In genomic region chr22:21951931-21952465, GRCh38 we compare ENCODE assay signal across 8 cellular contexts. TPM values are rescaled to one million over a fixed set of nuclear protein-coding genes. Genes with fewer than 3 reads are reported as not detected.
DNase-seq lines count a peak whose midpoint lies in the region; ATAC-seq and TF ChIP-seq lines count a peak whose summit lies in the region.

No MANE protein-coding gene starts in this region.

- no peak for TF ChIP-seq CTCF in KMS-11 (conservative IDR thresholded peaks at IDR 0.05; ENCODE audit: low read depth, low read length)
- no peak for TF ChIP-seq CTCF in omental fat pad (IDR thresholded peaks at IDR 0.05)

- H3K27ac ChIP-seq in KMS-11 = no peak overlapping the region

- H3K27me3 ChIP-seq in KMS-11 (ENCODE audit: insufficient read depth, low read depth) = no peaks in the 10 kb centered on the region; the same call in 1 of the 2 replicates

- ATAC-seq in omental fat pad (ENCODE audit: low FRiP score) = peak; percentile 20

- no peak overlapping the region; the same call in 1 of the 2 replicates for H3K9ac ChIP-seq in KMS-11

- no peaks in the 10 kb centered on the region for H3K79me2 ChIP-seq in KMS-11 (ENCODE audit: insufficient read depth, low read depth)

- H4K20me1 ChIP-seq in KMS-11 (ENCODE audit: insufficient read depth) = no peaks in the 10 kb centered on the region

- peak overlapping the region; percentile 34 for H3K4me2 ChIP-seq in KMS-11

- no peaks in the 10 kb centered on the region for H3K36me3 ChIP-seq in KMS-11 (ENCODE audit: insufficient read depth)

- H3K4me1 ChIP-seq in KMS-11 (ENCODE audit: low read depth, poor library complexity, severe bottlenecking) = peaks cover 2% of the 10 kb centered on the region

- H2AFZ ChIP-seq in KMS-11 (ENCODE audit: low read depth) = peak overlapping the region; percentile 82; the same call in 1 of the 2 replicates

- DNase-seq in EL (peak; percentile 58), activated T-cell treated with anti-CD3 and anti-CD28 coated beads for 48 hours (ENCODE audit: low read depth) (peak; percentile 13), glomerular visceral epithelial cell (ENCODE audit: extremely low spot score) (peak; percentile 25), omental fat pad (ENCODE audit: low spot score) (no peak), G401 (ENCODE audit: low spot score) (no peak), SKM-1 treated with dmso at 0.1 percent for 144 hours (lab: John Stamatoyannopoulos, UW; ENCODE audit: unreplicated experiment) (no peak), mucosa of gallbladder (ENCODE audit: low spot score) (no peak)

- no peak overlapping the region for H3K4me3 ChIP-seq in KMS-11 (IDR thresholded peaks at IDR 0.05; ENCODE audit: insufficient read depth, low read depth, low read length)

- in situ Hi-C loops in G401 (cut with HindIII; ENCODE audit: low sequenced_read_pairs) = no loop called here

RNA-seq across cellular contexts. Expression of gene PPM1F, which starts 0.7 kb away (rescaled TPM):
- total RNA-seq in omental fat pad = 10 to 100 TPM; 22.9 to 67.3 (median 32.4) TPM
- total RNA-seq in G401 (2014; rRNA removed; shearing (Covaris generic)) = 34.6 and 45.2 TPM in 2 replicates
- 23.2 TPM for total RNA-seq in mucosa of gallbladder

RNA-seq across cellular contexts. Expression of gene TOP3B, which starts 30.6 kb away (rescaled TPM):
- 10 to 100 TPM; 17.5 to 45.4 (median 21.3) TPM for total RNA-seq in omental fat pad
- 20.4 and 24.8 TPM in 2 replicates for total RNA-seq in G401 (2014; rRNA removed; shearing (Covaris generic))
- total RNA-seq in mucosa of gallbladder = 33.1 TPM

Comparison
In these comparisons a context has a peak if more than half of its experiments do, and no peak if none do; other contexts are left out.
1. DNase-seq: peak in EL (single experiment), activated T-cell treated with anti-CD3 and anti-CD28 coated beads for 48 hours (single experiment) and glomerular visceral epithelial cell (single experiment); none in omental fat pad (single experiment), G401 (single experiment), SKM-1 treated with dmso at 0.1 percent for 144 hours (single experiment) and mucosa of gallbladder (single experiment).